Comparison of ENCODE assay signal across 8 cellular contexts in the genomic region with DNA sequence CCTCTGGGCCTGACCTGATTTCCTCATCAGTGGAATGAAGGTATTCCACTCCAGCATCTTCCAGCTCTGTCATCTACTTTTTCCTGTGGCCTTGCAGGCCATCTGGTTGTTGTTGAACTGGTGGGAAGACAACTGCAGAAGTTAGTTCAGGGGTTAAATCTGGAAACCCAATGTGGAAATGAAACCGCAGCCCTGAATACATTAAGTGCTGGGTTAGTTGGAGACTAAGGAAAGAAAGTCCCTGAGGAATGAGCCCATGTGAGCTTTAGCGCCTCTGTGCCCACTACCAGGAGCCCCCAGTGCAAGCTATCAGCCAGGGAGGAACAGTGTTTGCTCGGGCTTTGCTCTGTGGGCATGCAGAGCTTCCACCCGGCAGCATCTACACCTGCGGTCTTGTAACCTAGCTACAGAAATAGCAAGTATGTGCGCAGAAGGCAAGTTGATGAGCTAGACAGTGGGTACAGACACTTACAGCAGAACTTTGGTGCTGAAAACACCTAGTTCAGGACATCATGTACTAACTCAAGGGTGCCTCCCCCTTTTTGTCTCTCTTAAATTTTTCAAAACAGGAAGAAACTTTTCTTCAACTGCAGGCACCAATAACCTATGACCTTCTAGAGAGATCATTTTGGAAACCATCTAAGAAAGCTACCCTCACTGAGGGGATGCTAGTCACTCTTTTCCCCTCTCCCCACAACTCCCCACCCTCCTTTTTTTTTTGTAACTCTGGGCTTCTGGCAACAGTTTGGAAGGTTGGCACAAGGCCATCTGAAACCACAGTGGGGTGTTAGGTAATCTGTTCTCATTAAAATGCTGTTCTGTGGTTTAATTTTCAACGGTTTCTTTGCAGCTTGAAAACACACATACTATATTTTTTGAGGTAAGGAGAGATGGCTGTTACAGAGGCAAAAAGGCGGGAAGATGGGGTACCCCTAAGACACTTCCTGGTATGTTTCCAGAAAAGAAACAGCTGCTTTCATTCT. TPM values are rescaled to one million over a fixed set of nuclear protein-coding genes. Genes with fewer than 3 reads are reported as not detected.
DNase-seq lines count a peak whose midpoint lies in the region; ATAC-seq lines count a peak whose summit lies in the region.

No MANE protein-coding gene starts in this region.

- H3K4me2 ChIP-seq in GM23248 (ENCODE audit: unreplicated experiment): no peak overlapping the region

- H4K20me1 ChIP-seq in GM23248 (ENCODE audit: insufficient read depth): no peaks in the 10 kb centered on the region

- H3F3A ChIP-seq in GM23248 (ENCODE audit: insufficient read depth): no peaks in the 10 kb centered on the region

- no peaks in the 10 kb centered on the region for H3K9me2 ChIP-seq in GM23248 (ENCODE audit: insufficient read depth)

- no peak overlapping the region for H3K9ac ChIP-seq in GM23248

- H3K27me3 ChIP-seq in GM23248 (replicated peaks; ENCODE audit: insufficient read depth): no peaks in the 10 kb centered on the region; the same call in none of the 2 replicates

- H3K27ac ChIP-seq in GM23248: no peak overlapping the region

- WGBS in GM23248 (ENCODE audit: low coverage in 1 of 2, low lambda C conversion rate in 2 of 2, missing lambda C conversion rate in 2 of 2), 2 experiments: 35 to 43% methylated on average over 8 of the region's 8 CpGs

- H3K79me2 ChIP-seq in GM23248 (ENCODE audit: insufficient read depth): no peaks in the 10 kb centered on the region

- in situ Hi-C loops in GM23248 (cut with MboI): no loop called here

- no peak overlapping the region for H3K4me3 ChIP-seq in GM23248

- DNase-seq in AML-193 (lab: John Stamatoyannopoulos, UW): peak; percentile 91 to 95
- peak; percentile 89 for DNase-seq in SKM-1 (lab: John Stamatoyannopoulos, UW; ENCODE audit: unreplicated experiment)
- DNase-seq in astrocyte of the hippocampus (ENCODE audit: low read depth, low spot score): peak; percentile 77
- DNase-seq in stimulated activated CD4-positive, alpha-beta T cell treated with anti-CD3 and anti-CD28 coated beads, Interleukin-2, amount 100 ng/mL, for 24 hours: peak; percentile 36 to 61
- no peak for DNase-seq in GM23248
- DNase-seq in middle frontal gyrus (ENCODE audit: extremely low spot score, low spot score): no peak

- no peak overlapping the region for H2AFZ ChIP-seq in GM23248

- peak; percentile 52 for ATAC-seq in GM19324 (IDR thresholded peaks at IDR 0.05; ENCODE audit: low FRiP score, unreplicated experiment)
- ATAC-seq in HG03432 (IDR thresholded peaks at IDR 0.05; ENCODE audit: unreplicated experiment): peak; percentile 41

- H3K9me3 ChIP-seq in GM23248 (ENCODE audit: low read depth): no peaks in the 10 kb centered on the region

- H3K36me3 ChIP-seq in GM23248 (ENCODE audit: low read depth): no peaks in the 10 kb centered on the region

- no peaks in the 10 kb centered on the region for H3K4me1 ChIP-seq in GM23248 (ENCODE audit: insufficient read depth)

RNA-seq across cellular contexts. Expression of a gene that starts 18.3 kb away (rescaled TPM):
- not detected in 2 replicates for total RNA-seq in GM23248 (2014; rRNA removed; shearing (Covaris generic))
- polyA plus RNA-seq in GM23248 (2016; fragmentation: Nextera tagmentation; extraction: Ambion mirVana): 0.15 and 0.16 TPM in 2 replicates

Comparison
In these comparisons a context has a peak if more than half of its experiments do, and no peak if none do; other contexts are left out.
1. DNase-seq: peak in AML-193 (2 of 2), SKM-1 (single experiment), astrocyte of the hippocampus (single experiment) and stimulated activated CD4-positive, alpha-beta T cell treated with anti-CD3 and anti-CD28 coated beads, Interleukin-2, amount 100 ng/mL, for 24 hours (2 of 2); none in GM23248 (single experiment) and middle frontal gyrus (single experiment).